ENCODE assay signal across 13 cellular contexts in genomic region chr1:226831953-226832352, GRCh38. TPM values are rescaled to one million over a fixed set of nuclear protein-coding genes. Genes with fewer than 3 reads are reported as not detected.
A peak's percentile ranks its signal among the peaks of the same experiment; 100 is the strongest.
DNase-seq lines count a peak whose midpoint lies in the region; ATAC-seq and TF ChIP-seq lines count a peak whose summit lies in the region.
"Had no signal": no experiment of that assay in that cellular context is flagged by ENCODE, and none has a peak within 500 bp of the region (broad histone marks: within the 10 kb centered on the region; RNA-seq: fewer than 3 reads in every experiment).

No MANE protein-coding gene starts in this region.

- H3K27me3 ChIP-seq in HCT116 (ENCODE audit: insufficient read depth, low read length) (no peaks in the 10 kb centered on the region), PC-3 (ENCODE audit: low read length) (no peaks in the 10 kb centered on the region), esophagus muscularis mucosa (no peaks in the 10 kb centered on the region), vagina (no peaks in the 10 kb centered on the region), dorsolateral prefrontal cortex (no peaks in the 10 kb centered on the region)

- H3K36me3 ChIP-seq in HCT116 (ENCODE audit: control insufficient read depth in 1 of 2, insufficient read depth in 2 of 2, low read length in 2 of 2) (no peaks in the 10 kb centered on the region), PC-3 (ENCODE audit: low read depth, low read length) (no peaks in the 10 kb centered on the region), esophagus muscularis mucosa (no peaks in the 10 kb centered on the region), vagina (no peaks in the 10 kb centered on the region)

- H3K4me2 ChIP-seq in HCT116 (ENCODE audit: low read length) (peak overlapping the region; percentile 34), PC-3 (ENCODE audit: low read length) (no peak overlapping the region)
- H3K4me2 ChIP-seq: A549 had no signal

- RAD21 ChIA-PET in HCT116 (lab: Charles Lee; ENCODE audit: low non-redundant PET in 1 of 2, low total read pairs in 2 of 2, uncharacterized antibody in 2 of 2, unreplicated experiment in 2 of 2) = no interaction called here

- intact Hi-C loops in HCT116 (cut with micrococcal nuclease) (no loop called here), PC-3 (cut with micrococcal nuclease) (no loop called here), esophagus muscularis mucosa (cut with DNase I) (no loop called here), vagina (cut with DNase I) (no loop called here), dorsolateral prefrontal cortex (cut with DNase I) (loop anchor here in 1 of 2 donors (10.0 kb wide), 1 partner anchor 613 kb away; no protein-coding TSS in a partner anchor)

- DNase-seq in HCT116 (ENCODE audit: low read depth, low spot score) (no peak), PC-3 (peak; percentile 53), esophagus muscularis mucosa (ENCODE audit: extremely low spot score) (peak; percentile 70), vagina (ENCODE audit: extremely low spot score in 2 of 2) (peak; percentile 6 to 27), NCI-H1048 (lab: John Stamatoyannopoulos, UW) (no peak), dorsolateral prefrontal cortex (no peak)
- DNase-seq: Caco-2, DND-41, GF-D8, HCEC 1CT had no signal

- 91% methylated on average over 4 of the region's 4 CpGs for WGBS in esophagus muscularis mucosa

- TF ChIP-seq CTCF in HCT116 (IDR thresholded peaks at IDR 0.05 in 2 of 3, conservative IDR thresholded peaks at IDR 0.05 in 1 of 3; ENCODE audit: borderline replicate concordance in 1 of 3, insufficient read depth in 1 of 3, low read depth in 2 of 3, low read length in 2 of 3) = no peak
- no peak for TF ChIP-seq CTCF in PC-3 (conservative IDR thresholded peaks at IDR 0.05; ENCODE audit: low read depth, low read length)
- TF ChIP-seq CTCF in esophagus muscularis mucosa (IDR thresholded peaks at IDR 0.05) = no peak
- no peak for TF ChIP-seq CTCF in vagina (IDR thresholded peaks at IDR 0.05)
- TF ChIP-seq CTCF in dorsolateral prefrontal cortex (IDR thresholded peaks at IDR 0.05 in 54 of 56, conservative IDR thresholded peaks at IDR 0.05 in 2 of 56; ENCODE audit: low read depth in 1 of 56, partially characterized antibody in 56 of 56) = no peak

- H2AFZ ChIP-seq in HCT116 (ENCODE audit: low read depth, low read length, poor library complexity, severe bottlenecking) = no peak overlapping the region
- no peak overlapping the region for H2AFZ ChIP-seq in PC-3 (ENCODE audit: low read length)

- H3F3A ChIP-seq in PC-3 (ENCODE audit: low read length, unreplicated experiment) = no peaks in the 10 kb centered on the region

- TF ChIP-seq POLR2A in HCT116 (IDR thresholded peaks at IDR 0.05; ENCODE audit: borderline replicate concordance, extremely low read depth, insufficient read depth, insufficient read length) (no peak), esophagus muscularis mucosa (IDR thresholded peaks at IDR 0.05; ENCODE audit: low read depth) (no peak), vagina (IDR thresholded peaks at IDR 0.05) (no peak)

- H3K4me1 ChIP-seq in HCT116 (ENCODE audit: control insufficient read depth in 1 of 2, insufficient read depth in 2 of 2, low read length in 2 of 2) (peaks cover 9 to 25% of the 10 kb centered on the region in 2 experiments), PC-3 (ENCODE audit: insufficient read depth, low read length) (peaks cover 15% of the 10 kb centered on the region), esophagus muscularis mucosa (peaks cover 16 to 18% (median 17%) of the 10 kb centered on the region in 4 donors), vagina (peaks cover 15% of the 10 kb centered on the region)
- H3K4me1 ChIP-seq: Caco-2 had no signal

- H3K9me2 ChIP-seq in HCT116 (ENCODE audit: insufficient read depth) = no peaks in the 10 kb centered on the region
- no peaks in the 10 kb centered on the region for H3K9me2 ChIP-seq in PC-3 (replicated peaks; ENCODE audit: low read length)

- H3K27ac ChIP-seq in HCT116 (ENCODE audit: low read depth, low read length) (no peak overlapping the region), PC-3 (ENCODE audit: low read length) (no peak overlapping the region), esophagus muscularis mucosa (replicated peaks in 1 of 4) (no peak overlapping the region), vagina (no peak overlapping the region), dorsolateral prefrontal cortex (no peak overlapping the region)
- H3K27ac ChIP-seq: A549, HL-60 had no signal

- no peak overlapping the region for H3K9ac ChIP-seq in HCT116 (ENCODE audit: low read length)
- no peak overlapping the region for H3K9ac ChIP-seq in PC-3 (ENCODE audit: low read length)

- no peak overlapping the region for H3K4me3 ChIP-seq in HCT116 (replicated peaks in 1 of 2; ENCODE audit: low read depth in 1 of 2, low read length in 2 of 2)
- H3K4me3 ChIP-seq in PC-3 (ENCODE audit: low read length) = no peak overlapping the region
- H3K4me3 ChIP-seq in esophagus muscularis mucosa = no peak overlapping the region
- H3K4me3 ChIP-seq in vagina = no peak overlapping the region
- no peak overlapping the region for H3K4me3 ChIP-seq in dorsolateral prefrontal cortex
- H3K4me3 ChIP-seq: A549 had no signal

- TF ChIP-seq EP300 in esophagus muscularis mucosa (IDR thresholded peaks at IDR 0.05) = no peak

- no TSS peak for BruUV-seq in HCT116 (replicated peaks; lab: Mats Ljungman, UMichigan)
- BruUV-seq in PC-3 (replicated peaks; lab: Mats Ljungman, UMichigan) = no TSS peak

- no peak for TF ChIP-seq RAD21 in HCT116 (IDR thresholded peaks at IDR 0.05; ENCODE audit: low read depth)

- POLR2A ChIA-PET in HCT116 (lab: Charles Lee) = no interaction called here
- POLR2A ChIA-PET in PC-3 (lab: Charles Lee; ENCODE audit: unreplicated experiment) = no interaction called here

- H3K79me2 ChIP-seq in HCT116 (ENCODE audit: insufficient read depth, low read length) (no peaks in the 10 kb centered on the region), PC-3 (ENCODE audit: low read length) (no peaks in the 10 kb centered on the region)

- H3K9me3 ChIP-seq in HCT116 (ENCODE audit: control insufficient read depth in 1 of 2, insufficient read depth in 1 of 2, low read depth in 1 of 2, low read length in 2 of 2) (no peaks in the 10 kb centered on the region; a peak in 1 of 4 replicates), PC-3 (ENCODE audit: low read length) (0 out of 2 replicates have a peak, but pooled peaks cover 8% of the 10 kb centered on the region), esophagus muscularis mucosa (no peaks in the 10 kb centered on the region), vagina (no peaks in the 10 kb centered on the region)
- H3K9me3 ChIP-seq: A549 had no signal

- ATAC-seq in HCT116 (no peak), PC-3 (no peak)
- ATAC-seq: A549; CD8-positive, alpha-beta T cell had no signal

- CTCF ChIA-PET in HCT116 (lab: Charles Lee) (no interaction called here), PC-3 (lab: Charles Lee) (no interaction called here)

- no peaks in the 10 kb centered on the region for H4K20me1 ChIP-seq in HCT116 (ENCODE audit: insufficient read depth)
- H4K20me1 ChIP-seq in PC-3 (ENCODE audit: low read length) = no peaks in the 10 kb centered on the region

TF ChIP-seq in HCT116, 20 proteins besides CTCF, POLR2A, EP300 and RAD21 (continues in another document):
- TF ChIP-seq TCF7L2 (IDR thresholded peaks at IDR 0.05; ENCODE audit: borderline replicate concordance, extremely low read depth, insufficient read depth, insufficient read length) = no peak
- TF ChIP-seq ATF3 (IDR thresholded peaks at IDR 0.05) = no peak
- no peak for TF ChIP-seq REST (IDR thresholded peaks at IDR 0.05; ENCODE audit: low read depth)
- TF ChIP-seq ZFX (IDR thresholded peaks at IDR 0.05) = no peak
- TF ChIP-seq JUND (IDR thresholded peaks at IDR 0.05) = peak; percentile 38; the same call in 1 of the 2 replicates
- TF ChIP-seq MAX (IDR thresholded peaks at IDR 0.05) = no peak

RNA-seq across cellular contexts. Expression of gene PSEN2, which starts 38.5 kb away (rescaled TPM):
- total RNA-seq in HCT116 (2021; ENCODE audit: unreplicated experiment) = 28.5 TPM
- 12.8 and 14.0 TPM in 2 replicates for polyA plus RNA-seq in HCT116 (2012)
- total RNA-seq in PC-3 (2014; rRNA removed) = 85.3 and 103 TPM in 2 replicates
- total RNA-seq in esophagus muscularis mucosa = 10 to 100 TPM; 37.8 to 56.9 (median 47.1) TPM
- total RNA-seq in vagina = 22.1 TPM
- total RNA-seq in dorsolateral prefrontal cortex = 10 to 100 TPM; 10.2 to 38.9 (median 24.1) TPM

Comparison
In these comparisons a context has a peak if more than half of its experiments do, and no peak if none do; other contexts are left out.
1. DNase-seq: peak in PC-3 (single experiment), esophagus muscularis mucosa (single experiment) and vagina (2 of 2); none in HCT116 (single experiment), NCI-H1048 (single experiment) and dorsolateral prefrontal cortex (0 of 10).